ENCODE assay signal across 2 cellular contexts in genomic region chr6:12288844-12289654, GRCh38.
A peak's percentile ranks its signal among the peaks of the same experiment; 100 is the strongest.
TF ChIP-seq lines count a peak whose summit lies in the region.

No MANE protein-coding gene starts in this region.

TF ChIP-seq in IMR-90, 13 proteins besides CTCF, POLR2A, EP300 and RAD21:
- TF ChIP-seq SMC3 (IDR thresholded peaks at IDR 0.05; ENCODE audit: low read depth, low read length) (peak; percentile 87), MXI1 (IDR thresholded peaks at IDR 0.05; ENCODE audit: borderline replicate concordance, low read depth, low read length) (no peak)
TF ChIP-seq in IMR-90: peak in this region for 1.

TF ChIP-seq in K562, 482 proteins besides CTCF, POLR2A, EP300 and RAD21 (continues in another document):
- TF ChIP-seq U2AF2 (optimal IDR thresholded peaks at IDR 0.05; ENCODE audit: low read depth, low read length): no peak
- no peak for TF ChIP-seq SP2 (IDR thresholded peaks at IDR 0.05; ENCODE audit: extremely low read depth, low read depth, low read length, poor library complexity, severe bottlenecking)
- TF ChIP-seq ZC3H8 (IDR thresholded peaks at IDR 0.05): no peak
- no peak for TF ChIP-seq ZNF121 (CRISPR knock-in tag; conservative IDR thresholded peaks at IDR 0.05)
- no peak for TF ChIP-seq POLR3G (IDR thresholded peaks at IDR 0.05; ENCODE audit: extremely low read depth, insufficient read length, insufficient replicate concordance)
- no peak for TF ChIP-seq GABPA (tag; conservative IDR thresholded peaks at IDR 0.05; ENCODE audit: low read depth)
- TF ChIP-seq GMEB1 (CRISPR knock-in tag; IDR thresholded peaks at IDR 0.05): no peak
- no peak for TF ChIP-seq NKRF (IDR thresholded peaks at IDR 0.05; ENCODE audit: borderline replicate concordance)
- TF ChIP-seq NFXL1 (CRISPR knock-in tag; IDR thresholded peaks at IDR 0.05): no peak
- no peak for TF ChIP-seq SUPT5H (IDR thresholded peaks at IDR 0.05)
- TF ChIP-seq ZBTB9 (CRISPR knock-in tag; IDR thresholded peaks at IDR 0.05): no peak
- TF ChIP-seq ARID4B (CRISPR knock-in tag; IDR thresholded peaks at IDR 0.05): no peak
- 0 out of 2 replicates have a peak, but pooled peaks have one; percentile 20 for TF ChIP-seq CC2D1A (IDR thresholded peaks at IDR 0.05)
- TF ChIP-seq ZNF143 (CRISPR knock-in tag; IDR thresholded peaks at IDR 0.05): no peak
- TF ChIP-seq HDAC1 (IDR thresholded peaks at IDR 0.05): no peak
- TF ChIP-seq HDGF (IDR thresholded peaks at IDR 0.05): no peak
- TF ChIP-seq CBFB (CRISPR knock-in tag; IDR thresholded peaks at IDR 0.05): no peak
- peak; percentile 81 for TF ChIP-seq DEAF1 (CRISPR knock-in tag; IDR thresholded peaks at IDR 0.05)
- peak; percentile 33; the same call in 1 of the 2 replicates for TF ChIP-seq ARID2 (IDR thresholded peaks at IDR 0.05)
- TF ChIP-seq BRD9 (IDR thresholded peaks at IDR 0.05; ENCODE audit: low read depth, partially characterized antibody): no peak
- TF ChIP-seq IRF1 (CRISPR knock-in tag; IDR thresholded peaks at IDR 0.05; ENCODE audit: borderline replicate concordance): no peak
- TF ChIP-seq MIER1 (IDR thresholded peaks at IDR 0.05; ENCODE audit: low read depth): no peak
- TF ChIP-seq KLF16 (IDR thresholded peaks at IDR 0.05): peak; percentile 57; the same call in 1 of the 2 replicates
- TF ChIP-seq ZNF384 (IDR thresholded peaks at IDR 0.05; ENCODE audit: low read depth, low read length): 0 out of 2 replicates have a peak, but pooled peaks have one; percentile 14
- TF ChIP-seq RBM25 (IDR thresholded peaks at IDR 0.05; ENCODE audit: low read depth, low read length, severe bottlenecking): no peak
- TF ChIP-seq CBFA2T2 (conservative IDR thresholded peaks at IDR 0.05): no peak
- TF ChIP-seq RCOR1 (IDR thresholded peaks at IDR 0.05; ENCODE audit: borderline replicate concordance in 1 of 2, low read depth in 2 of 2, low read length in 2 of 2): 0 out of 4 replicates have a peak, but pooled peaks of 1 of the 2 experiments have one; percentile 23
- no peak for TF ChIP-seq ETV6 (IDR thresholded peaks at IDR 0.05; ENCODE audit: borderline replicate concordance in 1 of 2, low read depth in 2 of 2, low read length in 1 of 2)
- no peak for TF ChIP-seq ETV6 (CRISPR knock-in tag; IDR thresholded peaks at IDR 0.05; ENCODE audit: borderline replicate concordance)
- no peak for TF ChIP-seq NRF1 (conservative IDR thresholded peaks at IDR 0.05 in 1 of 2, IDR thresholded peaks at IDR 0.05 in 1 of 2)
- TF ChIP-seq FOXA1 (IDR thresholded peaks at IDR 0.05; ENCODE audit: borderline replicate concordance): no peak
- TF ChIP-seq ZBTB49 (CRISPR knock-in tag; IDR thresholded peaks at IDR 0.05; ENCODE audit: borderline replicate concordance): no peak
- no peak for TF ChIP-seq HNRNPUL1 (IDR thresholded peaks at IDR 0.05; ENCODE audit: low read length)
- TF ChIP-seq ZBTB17 (CRISPR knock-in tag; IDR thresholded peaks at IDR 0.05): no peak
- no peak for TF ChIP-seq ZNF639 (CRISPR knock-in tag; conservative IDR thresholded peaks at IDR 0.05 in 1 of 2, IDR thresholded peaks at IDR 0.05 in 1 of 2)
- TF ChIP-seq MCM7 (IDR thresholded peaks at IDR 0.05): no peak
- no peak for TF ChIP-seq SMARCB1 (IDR thresholded peaks at IDR 0.05; ENCODE audit: insufficient read length, low read depth)
- peak; percentile 93 for TF ChIP-seq SMC3 (conservative IDR thresholded peaks at IDR 0.05; ENCODE audit: insufficient read depth, low read depth, low read length)
- no peak for TF ChIP-seq ZNF511 (CRISPR knock-in tag; IDR thresholded peaks at IDR 0.05)
- TF ChIP-seq ARHGAP35 (IDR thresholded peaks at IDR 0.05; ENCODE audit: partially characterized antibody): no peak
- TF ChIP-seq SNIP1 (IDR thresholded peaks at IDR 0.05; ENCODE audit: low read depth): no peak
- no peak for TF ChIP-seq NCOA2 (IDR thresholded peaks at IDR 0.05; ENCODE audit: partially characterized antibody in 2 of 2)
- TF ChIP-seq HNRNPH1 (optimal IDR thresholded peaks at IDR 0.05; ENCODE audit: low read depth, low read length): no peak
